23 cellular contexts compared by ENCODE assay signal in the genomic region with DNA sequence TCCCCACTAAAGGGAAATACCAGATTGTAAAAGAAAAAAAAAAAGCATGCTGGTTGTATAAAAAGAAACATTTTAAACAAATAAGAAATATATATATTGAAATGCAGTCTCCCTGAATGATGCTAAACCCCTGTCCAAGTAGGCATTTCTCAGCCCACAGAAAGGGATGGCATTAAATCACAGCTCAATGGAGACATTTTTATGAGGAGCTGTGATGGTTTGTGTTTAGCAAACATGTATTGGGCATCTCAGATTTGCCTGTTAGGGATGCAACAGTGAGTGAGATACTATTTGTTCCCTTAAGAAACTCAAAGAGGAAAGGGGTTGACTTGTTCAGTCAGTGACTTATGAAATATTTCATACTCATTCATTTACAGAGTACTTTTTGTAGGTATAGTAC. TPM values are rescaled to one million over a fixed set of nuclear protein-coding genes. Genes with fewer than 3 reads are reported as not detected.
A peak's percentile ranks its signal among the peaks of the same experiment; 100 is the strongest.
DNase-seq lines count a peak whose midpoint lies in the region; ATAC-seq, FAIRE-seq and TF ChIP-seq lines count a peak whose summit lies in the region.
"Had no signal": no experiment of that assay in that cellular context is flagged by ENCODE, and none has a peak within 500 bp of the region (broad histone marks: within the 10 kb centered on the region; RNA-seq: fewer than 3 reads in every experiment).

No MANE protein-coding gene starts in this region.

- POLR2A ChIA-PET in IMR-90 (lab: Charles Lee; ENCODE audit: unreplicated experiment), result no interaction called here
- POLR2A ChIA-PET in Panc1 (lab: Charles Lee), result no interaction called here
- POLR2A ChIA-PET in activated CD8-positive, alpha-beta T cell treated with anti-CD3 and anti-CD28 coated beads for 36 hours (lab: Charles Lee), result no interaction called here

- intact Hi-C loops in IMR-90 (cut with micrococcal nuclease), result no loop called here
- intact Hi-C loops in Panc1 (cut with micrococcal nuclease; ENCODE audit: unreplicated experiment), result no loop called here
- intact Hi-C loops in activated CD8-positive, alpha-beta T cell treated with anti-CD3 and anti-CD28 coated beads for 36 hours (cut with micrococcal nuclease), result no loop called here

- H4K20me1 ChIP-seq in BLaER1 (peaks cover 67% of the 10 kb centered on the region), IMR-90 (ENCODE audit: insufficient read depth, low read length) (peaks cover 3% of the 10 kb centered on the region; the same call in 1 of the 2 replicates)

- dilution Hi-C loops in IMR-90 (cut with HindIII; ENCODE audit: low sequenced_read_pairs, unreplicated experiment), result no loop called here

- in situ Hi-C loops in IMR-90 (cut with MboI; ENCODE audit: low sequenced_read_pairs), result no loop called here
- in situ Hi-C loops in Panc1 (cut with HindIII; ENCODE audit: low pct_unique_long_range_greater_than_20kb, low sequenced_read_pairs), result no loop called here

- peak overlapping the region; percentile 54 for H2AK5ac ChIP-seq in IMR-90 (ENCODE audit: low read depth, low read length)

- peak overlapping the region; percentile 28 to 63; a peak in 2 of 4 replicates for H4K8ac ChIP-seq in IMR-90 (ENCODE audit: low read depth in 2 of 2, low read length in 2 of 2)

- H2BK120ac ChIP-seq in IMR-90 (ENCODE audit: low read depth, low read length), result peak overlapping the region; percentile 86

- H3K9me1 ChIP-seq in IMR-90 (ENCODE audit: insufficient read depth, low read length), result peaks cover 22% of the 10 kb centered on the region

- peaks cover 34 to 75% of the 10 kb centered on the region in 2 experiments for H3K79me1 ChIP-seq in IMR-90 (ENCODE audit: low read depth in 1 of 2, low read length in 2 of 2)

- H3K9me3 ChIP-seq in BLaER1, result no peaks in the 10 kb centered on the region
- H3K9me3 ChIP-seq in IMR-90 (ENCODE audit: control insufficient read depth, insufficient read depth, low read length), result no peaks in the 10 kb centered on the region
- H3K9me3 ChIP-seq in Panc1 (ENCODE audit: control insufficient read depth, insufficient read depth, low read depth, low read length), result no peaks in the 10 kb centered on the region
- H3K9me3 ChIP-seq in suprapubic skin, result no peaks in the 10 kb centered on the region

- H2BK5ac ChIP-seq in IMR-90 (ENCODE audit: low read depth, low read length, poor library complexity, severe bottlenecking), result peak overlapping the region; percentile 79

- H3K4me1 ChIP-seq in BLaER1 (peaks cover 61% of the 10 kb centered on the region), IMR-90 (ENCODE audit: control insufficient read depth, insufficient read depth, low read length) (peaks cover 44% of the 10 kb centered on the region), Panc1 (ENCODE audit: control insufficient read depth, insufficient read depth, low read length) (no peaks in the 10 kb centered on the region), suprapubic skin (peaks cover 3% of the 10 kb centered on the region)

- no peak for DNase-seq in H54 (ENCODE audit: insufficient read length, low spot score)
- DNase-seq in IMR-90, result no peak
- DNase-seq in Panc1 (ENCODE audit: low read depth, low spot score), result no peak
- no peak for DNase-seq in NOMO-1 treated with dmso at 0.1 percent for 144 hours (lab: John Stamatoyannopoulos, UW; ENCODE audit: unreplicated experiment)
- DNase-seq in activated CD8-positive, alpha-beta T cell treated with anti-CD3 and anti-CD28 coated beads for 36 hours, result no peak
- no peak for DNase-seq in suprapubic skin (ENCODE audit: low spot score in 2 of 2)
- DNase-seq: C1 segment of cervical spinal cord; Calu3; CD4-positive, alpha-beta memory T cell; COR-L47; DMS53; DMS79 treated with DMSO at 0.1 percent for 48 hours; GM23248; H9 had no signal

- no peak overlapping the region for H2AFZ ChIP-seq in IMR-90 (replicated peaks; ENCODE audit: low read length, poor library complexity)
- H2AFZ ChIP-seq: GM23248 had no signal

- peak overlapping the region; percentile 62; the same call in 1 of the 2 replicates for H3K56ac ChIP-seq in IMR-90 (ENCODE audit: extremely low read depth, insufficient read depth, low read length)

- peak overlapping the region; percentile 81 for H4K91ac ChIP-seq in IMR-90 (ENCODE audit: insufficient read depth, low read depth, low read length)

- peak overlapping the region; percentile 63; the same call in 1 of the 3 replicates for H2BK15ac ChIP-seq in IMR-90 (ENCODE audit: low read depth, low read length)

- no peaks in the 10 kb centered on the region for H3K9me3 Mint-ChIP-seq in activated CD8-positive, alpha-beta T cell treated with anti-CD3 and anti-CD28 coated beads for 36 hours
- H3K9me3 Mint-ChIP-seq: CD4-positive, alpha-beta memory T cell; H9 had no signal

- FAIRE-seq in H54 (lab: Jason Lieb, UNC), result peak; percentile 50
- FAIRE-seq: A204.1, G401.6, GM12892, H1 had no signal

- no peak overlapping the region for H3K4me3 Mint-ChIP-seq in activated CD8-positive, alpha-beta T cell treated with anti-CD3 and anti-CD28 coated beads for 36 hours
- H3K4me3 Mint-ChIP-seq: B cell, H9 had no signal

- no peak overlapping the region for H2AK9ac ChIP-seq in IMR-90 (replicated peaks; ENCODE audit: low read depth, low read length, poor library complexity)

- H3K4me1 Mint-ChIP-seq in activated CD8-positive, alpha-beta T cell treated with anti-CD3 and anti-CD28 coated beads for 36 hours (ENCODE audit: low read depth), result peaks cover 44% of the 10 kb centered on the region

- peaks cover 13% of the 10 kb centered on the region; the same call in 1 of the 2 replicates for H3K36me3 ChIP-seq in BLaER1
- H3K36me3 ChIP-seq in IMR-90 (ENCODE audit: control insufficient read depth, insufficient read depth, low read length), result no peaks in the 10 kb centered on the region
- no peaks in the 10 kb centered on the region for H3K36me3 ChIP-seq in Panc1 (ENCODE audit: control insufficient read depth, insufficient read depth, low read length)
- H3K36me3 ChIP-seq in suprapubic skin, result no peaks in the 10 kb centered on the region

- CTCF ChIA-PET in IMR-90 (lab: Yijun Ruan, JAX) (interaction anchor here (1.2 kb wide), 1 partner anchor 10 kb away, joined by 4 read pairs; no protein-coding TSS in a partner anchor), Panc1 (lab: Charles Lee) (no interaction called here)
- CTCF ChIA-PET in activated CD8-positive, alpha-beta T cell treated with anti-CD3 and anti-CD28 coated beads for 36 hours (lab: Charles Lee), result no interaction called here

- H3K4me3 ChIP-seq in BLaER1 (no peak overlapping the region), IMR-90 (ENCODE audit: insufficient read depth, low read depth, low read length) (no peak overlapping the region), Panc1 (ENCODE audit: low read depth in 2 of 2, low read length in 2 of 2) (no peak overlapping the region), suprapubic skin (no peak overlapping the region)
- H3K4me3 ChIP-seq: GM23248 had no signal

- H3K9ac ChIP-seq in BLaER1 (no peak overlapping the region), IMR-90 (ENCODE audit: low read depth, low read length) (no peak overlapping the region)
- H3K9ac ChIP-seq: GM23248 had no signal

- H3K27ac ChIP-seq in BLaER1 (no peak overlapping the region), IMR-90 (ENCODE audit: insufficient read depth, low read length) (peak overlapping the region; percentile 44; the same call in 1 of the 2 replicates), Panc1 (ENCODE audit: low read length) (no peak overlapping the region), suprapubic skin (no peak overlapping the region)
- H3K27ac ChIP-seq: 22Rv1, GM23248 had no signal

- peak overlapping the region; percentile 83; the same call in 1 of the 2 replicates for H3K4ac ChIP-seq in IMR-90 (ENCODE audit: low read depth, low read length)

- H3K27me3 Mint-ChIP-seq in activated CD8-positive, alpha-beta T cell treated with anti-CD3 and anti-CD28 coated beads for 36 hours, result no peaks in the 10 kb centered on the region
- H3K27me3 Mint-ChIP-seq: B cell; CD4-positive, alpha-beta memory T cell had no signal

- H3K27ac Mint-ChIP-seq in activated CD8-positive, alpha-beta T cell treated with anti-CD3 and anti-CD28 coated beads for 36 hours, result no peak overlapping the region
- H3K27ac Mint-ChIP-seq: B cell; CD4-positive, alpha-beta memory T cell had no signal

- H3K14ac ChIP-seq in IMR-90 (replicated peaks; ENCODE audit: low read depth, low read length), result peak overlapping the region; percentile 93

- peak overlapping the region; percentile 74; the same call in 1 of the 2 replicates for H3K18ac ChIP-seq in IMR-90 (ENCODE audit: low read depth, low read length)

- TF ChIP-seq CTCF in IMR-90 (conservative IDR thresholded peaks at IDR 0.05; ENCODE audit: low read depth, low read length) (no peak), Panc1 (IDR thresholded peaks at IDR 0.05) (no peak), suprapubic skin (IDR thresholded peaks at IDR 0.05) (no peak)
- TF ChIP-seq CTCF in activated CD8-positive, alpha-beta T cell treated with anti-CD3 and anti-CD28 coated beads for 36 hours (IDR thresholded peaks at IDR 0.05), result no peak

- peak overlapping the region; percentile 79; the same call in 1 of the 2 replicates for H4K5ac ChIP-seq in IMR-90 (ENCODE audit: low read depth, low read length)

- no peak for TF ChIP-seq RAD21 in IMR-90 (IDR thresholded peaks at IDR 0.05; ENCODE audit: low read length)

- H3K23ac ChIP-seq in IMR-90 (ENCODE audit: low read depth, low read length), result peak overlapping the region; percentile 90; the same call in 1 of the 2 replicates

- H2BK20ac ChIP-seq in IMR-90 (ENCODE audit: low read depth, low read length), result peak overlapping the region; percentile 84

- TF ChIP-seq EP300 in suprapubic skin (IDR thresholded peaks at IDR 0.05), result no peak

- no peaks in the 10 kb centered on the region for H3K27me3 ChIP-seq in BLaER1
- H3K27me3 ChIP-seq in IMR-90 (ENCODE audit: control insufficient read depth, insufficient read depth, low read length), result no peaks in the 10 kb centered on the region
- H3K27me3 ChIP-seq in Panc1 (ENCODE audit: control insufficient read depth, insufficient read depth, low read length), result no peaks in the 10 kb centered on the region
- no peaks in the 10 kb centered on the region for H3K27me3 ChIP-seq in suprapubic skin

- H3K4me2 ChIP-seq in BLaER1 (peak overlapping the region; percentile 76), IMR-90 (ENCODE audit: low read depth, low read length) (no peak overlapping the region)

- ATAC-seq in IMR-90 (ENCODE audit: low read depth) (no peak), Panc1 (no peak), GM19397 (IDR thresholded peaks at IDR 0.05; ENCODE audit: unreplicated experiment) (no peak)
- no peak for ATAC-seq in activated CD8-positive, alpha-beta T cell treated with anti-CD3 and anti-CD28 coated beads for 36 hours
- ATAC-seq: HCT116 had no signal

- peaks cover 1% of the 10 kb centered on the region for H3K36me3 Mint-ChIP-seq in activated CD8-positive, alpha-beta T cell treated with anti-CD3 and anti-CD28 coated beads for 36 hours (ENCODE audit: low read depth)

- BruUV-seq in IMR-90 (replicated peaks; lab: Mats Ljungman, UMichigan) (no TSS peak), Panc1 (replicated peaks; lab: Mats Ljungman, UMichigan) (TSS peak; percentile 31)

- TF ChIP-seq POLR2A in H54 (IDR thresholded peaks at IDR 0.05; ENCODE audit: low read depth, low read length) (no peak), IMR-90 (IDR thresholded peaks at IDR 0.05; ENCODE audit: low read depth, low read length) (no peak), suprapubic skin (IDR thresholded peaks at IDR 0.05) (no peak)

RNA-seq across cellular contexts. Expression of a gene that starts 51.5 kb away (rescaled TPM):
- total RNA-seq in IMR-90 (2012; rRNA removed) (27.8 and 28.1 TPM in 2 replicates), Panc1 (2021; ENCODE audit: unreplicated experiment) (31.1 TPM), suprapubic skin (10 to 100 TPM; 34.2 to 84.2 (median 47.3) TPM)
- 8.1 and 8.8 TPM in 2 replicates for polyA plus RNA-seq in IMR-90 (2012; rRNA removed)
- polyA plus RNA-seq in IMR-90 (2012; cell fraction: cytosol; rRNA removed), result 3.6 and 4.2 TPM in 2 replicates
- 9.0 and 13.6 TPM in 2 replicates for polyA plus RNA-seq in IMR-90 (2012; cell fraction: nucleus; rRNA removed; ENCODE audit: low replicate concordance)
- 14.1 TPM for polyA plus RNA-seq in Panc1 (2012; ENCODE audit: insufficient read length)
- 10 to 100 TPM; 22.8 to 24.8 TPM for total RNA-seq in activated CD8-positive, alpha-beta T cell treated with anti-CD3 and anti-CD28 coated beads for 36 hours
